1 cellular context compared by ENCODE assay signal in the genomic region with DNA sequence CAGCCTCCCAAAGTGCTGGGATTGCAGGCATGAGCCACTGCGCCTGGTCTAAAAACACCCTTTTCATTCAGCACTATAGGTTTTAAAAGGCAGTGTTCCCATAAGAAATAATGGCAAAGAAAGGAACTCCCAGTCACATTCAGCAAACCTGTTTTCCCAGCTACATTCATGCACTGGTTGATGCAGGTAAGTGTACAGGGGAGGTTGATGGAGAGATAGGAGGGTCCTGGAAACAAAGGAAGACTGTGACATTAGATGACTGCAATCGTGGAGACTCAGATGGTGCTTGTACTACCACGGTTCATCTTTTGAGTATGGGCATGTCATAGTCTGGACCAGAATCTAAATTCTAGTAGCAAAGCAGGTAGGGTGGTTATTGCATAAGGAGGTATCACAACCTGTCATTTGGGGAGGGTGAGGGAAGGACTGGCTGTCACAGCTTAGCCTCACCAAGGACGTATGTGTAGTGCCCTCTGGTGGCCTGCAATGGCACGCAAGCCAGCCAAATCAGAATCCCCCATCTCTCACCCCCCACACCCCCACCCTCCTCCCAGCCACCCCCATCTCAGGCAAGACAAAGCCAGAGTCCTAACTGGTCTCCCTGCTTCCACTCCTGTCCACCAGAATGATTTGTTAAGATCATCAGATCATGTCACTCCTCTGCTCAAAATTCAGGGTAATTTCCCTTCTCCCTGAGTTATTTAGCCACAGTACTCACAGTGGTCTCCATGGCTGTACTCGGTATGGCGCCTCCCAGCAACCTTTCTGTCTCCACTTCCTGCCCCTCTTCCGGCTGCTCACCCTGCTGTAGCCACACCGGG.
TF ChIP-seq lines count a peak whose summit lies in the region.

No MANE protein-coding gene starts in this region.

TF ChIP-seq in HEK293, 187 proteins besides CTCF, POLR2A, EP300 and RAD21 (continued from another document):
- TF ChIP-seq, protein P1, sequence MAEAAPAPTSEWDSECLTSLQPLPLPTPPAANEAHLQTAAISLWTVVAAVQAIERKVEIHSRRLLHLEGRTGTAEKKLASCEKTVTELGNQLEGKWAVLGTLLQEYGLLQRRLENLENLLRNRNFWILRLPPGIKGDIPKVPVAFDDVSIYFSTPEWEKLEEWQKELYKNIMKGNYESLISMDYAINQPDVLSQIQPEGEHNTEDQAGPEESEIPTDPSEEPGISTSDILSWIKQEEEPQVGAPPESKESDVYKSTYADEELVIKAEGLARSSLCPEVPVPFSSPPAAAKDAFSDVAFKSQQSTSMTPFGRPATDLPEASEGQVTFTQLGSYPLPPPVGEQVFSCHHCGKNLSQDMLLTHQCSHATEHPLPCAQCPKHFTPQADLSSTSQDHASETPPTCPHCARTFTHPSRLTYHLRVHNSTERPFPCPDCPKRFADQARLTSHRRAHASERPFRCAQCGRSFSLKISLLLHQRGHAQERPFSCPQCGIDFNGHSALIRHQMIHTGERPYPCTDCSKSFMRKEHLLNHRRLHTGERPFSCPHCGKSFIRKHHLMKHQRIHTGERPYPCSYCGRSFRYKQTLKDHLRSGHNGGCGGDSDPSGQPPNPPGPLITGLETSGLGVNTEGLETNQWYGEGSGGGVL (tag by site-specific recombination; IDR thresholded peaks at IDR 0.05), result peak; percentile 47; the same call in 1 of the 2 replicates
- TF ChIP-seq ZNF600 (tag by site-specific recombination; IDR thresholded peaks at IDR 0.05) (0 out of 2 replicates have a peak, but pooled peaks have one; percentile 21), ZNF654 (tag by site-specific recombination; IDR thresholded peaks at IDR 0.05; ENCODE audit: low read depth) (peak; percentile 45), ZSCAN30 (tag by site-specific recombination; IDR thresholded peaks at IDR 0.05) (no peak), TRIM28 (IDR thresholded peaks at IDR 0.05; ENCODE audit: borderline replicate concordance, low read length) (no peak), YY2 (tag by site-specific recombination; IDR thresholded peaks at IDR 0.05) (peak; percentile 92), ZFHX2 (tag by site-specific recombination; conservative IDR thresholded peaks at IDR 0.05) (0 out of 2 replicates have a peak, but pooled peaks have one; percentile 13), KLF9 (tag by site-specific recombination; IDR thresholded peaks at IDR 0.05; ENCODE audit: low read depth) (no peak), ZNF670 (tag by site-specific recombination; IDR thresholded peaks at IDR 0.05; ENCODE audit: low read depth) (no peak), ZNF76 (tag by site-specific recombination; IDR thresholded peaks at IDR 0.05; ENCODE audit: borderline replicate concordance, low read depth) (no peak), KLF7 (tag by site-specific recombination; IDR thresholded peaks at IDR 0.05; ENCODE audit: borderline replicate concordance) (no peak), ZBTB21 (tag by site-specific recombination; IDR thresholded peaks at IDR 0.05) (no peak), ZNF114 (tag by site-specific recombination; IDR thresholded peaks at IDR 0.05) (no peak), BCL11B (tag by site-specific recombination; IDR thresholded peaks at IDR 0.05; ENCODE audit: low read depth) (no peak)
- TF ChIP-seq, protein P2, sequence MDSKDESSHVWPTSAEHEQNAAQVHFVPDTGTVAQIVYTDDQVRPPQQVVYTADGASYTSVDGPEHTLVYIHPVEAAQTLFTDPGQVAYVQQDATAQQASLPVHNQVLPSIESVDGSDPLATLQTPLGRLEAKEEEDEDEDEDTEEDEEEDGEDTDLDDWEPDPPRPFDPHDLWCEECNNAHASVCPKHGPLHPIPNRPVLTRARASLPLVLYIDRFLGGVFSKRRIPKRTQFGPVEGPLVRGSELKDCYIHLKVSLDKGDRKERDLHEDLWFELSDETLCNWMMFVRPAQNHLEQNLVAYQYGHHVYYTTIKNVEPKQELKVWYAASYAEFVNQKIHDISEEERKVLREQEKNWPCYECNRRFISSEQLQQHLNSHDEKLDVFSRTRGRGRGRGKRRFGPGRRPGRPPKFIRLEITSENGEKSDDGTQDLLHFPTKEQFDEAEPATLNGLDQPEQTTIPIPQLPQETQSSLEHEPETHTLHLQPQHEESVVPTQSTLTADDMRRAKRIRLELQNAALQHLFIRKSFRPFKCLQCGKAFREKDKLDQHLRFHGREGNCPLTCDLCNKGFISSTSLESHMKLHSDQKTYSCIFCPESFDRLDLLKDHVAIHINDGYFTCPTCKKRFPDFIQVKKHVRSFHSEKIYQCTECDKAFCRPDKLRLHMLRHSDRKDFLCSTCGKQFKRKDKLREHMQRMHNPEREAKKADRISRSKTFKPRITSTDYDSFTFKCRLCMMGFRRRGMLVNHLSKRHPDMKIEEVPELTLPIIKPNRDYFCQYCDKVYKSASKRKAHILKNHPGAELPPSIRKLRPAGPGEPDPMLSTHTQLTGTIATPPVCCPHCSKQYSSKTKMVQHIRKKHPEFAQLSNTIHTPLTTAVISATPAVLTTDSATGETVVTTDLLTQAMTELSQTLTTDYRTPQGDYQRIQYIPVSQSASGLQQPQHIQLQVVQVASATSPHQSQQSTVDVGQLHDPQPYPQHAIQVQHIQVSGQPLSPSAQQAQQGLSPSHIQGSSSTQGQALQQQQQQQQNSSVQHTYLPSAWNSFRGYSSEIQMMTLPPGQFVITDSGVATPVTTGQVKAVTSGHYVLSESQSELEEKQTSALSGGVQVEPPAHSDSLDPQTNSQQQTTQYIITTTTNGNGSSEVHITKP (tag by site-specific recombination; IDR thresholded peaks at IDR 0.05), result no peak; the same call in none of the 2 replicates
- TF ChIP-seq, protein P3, sequence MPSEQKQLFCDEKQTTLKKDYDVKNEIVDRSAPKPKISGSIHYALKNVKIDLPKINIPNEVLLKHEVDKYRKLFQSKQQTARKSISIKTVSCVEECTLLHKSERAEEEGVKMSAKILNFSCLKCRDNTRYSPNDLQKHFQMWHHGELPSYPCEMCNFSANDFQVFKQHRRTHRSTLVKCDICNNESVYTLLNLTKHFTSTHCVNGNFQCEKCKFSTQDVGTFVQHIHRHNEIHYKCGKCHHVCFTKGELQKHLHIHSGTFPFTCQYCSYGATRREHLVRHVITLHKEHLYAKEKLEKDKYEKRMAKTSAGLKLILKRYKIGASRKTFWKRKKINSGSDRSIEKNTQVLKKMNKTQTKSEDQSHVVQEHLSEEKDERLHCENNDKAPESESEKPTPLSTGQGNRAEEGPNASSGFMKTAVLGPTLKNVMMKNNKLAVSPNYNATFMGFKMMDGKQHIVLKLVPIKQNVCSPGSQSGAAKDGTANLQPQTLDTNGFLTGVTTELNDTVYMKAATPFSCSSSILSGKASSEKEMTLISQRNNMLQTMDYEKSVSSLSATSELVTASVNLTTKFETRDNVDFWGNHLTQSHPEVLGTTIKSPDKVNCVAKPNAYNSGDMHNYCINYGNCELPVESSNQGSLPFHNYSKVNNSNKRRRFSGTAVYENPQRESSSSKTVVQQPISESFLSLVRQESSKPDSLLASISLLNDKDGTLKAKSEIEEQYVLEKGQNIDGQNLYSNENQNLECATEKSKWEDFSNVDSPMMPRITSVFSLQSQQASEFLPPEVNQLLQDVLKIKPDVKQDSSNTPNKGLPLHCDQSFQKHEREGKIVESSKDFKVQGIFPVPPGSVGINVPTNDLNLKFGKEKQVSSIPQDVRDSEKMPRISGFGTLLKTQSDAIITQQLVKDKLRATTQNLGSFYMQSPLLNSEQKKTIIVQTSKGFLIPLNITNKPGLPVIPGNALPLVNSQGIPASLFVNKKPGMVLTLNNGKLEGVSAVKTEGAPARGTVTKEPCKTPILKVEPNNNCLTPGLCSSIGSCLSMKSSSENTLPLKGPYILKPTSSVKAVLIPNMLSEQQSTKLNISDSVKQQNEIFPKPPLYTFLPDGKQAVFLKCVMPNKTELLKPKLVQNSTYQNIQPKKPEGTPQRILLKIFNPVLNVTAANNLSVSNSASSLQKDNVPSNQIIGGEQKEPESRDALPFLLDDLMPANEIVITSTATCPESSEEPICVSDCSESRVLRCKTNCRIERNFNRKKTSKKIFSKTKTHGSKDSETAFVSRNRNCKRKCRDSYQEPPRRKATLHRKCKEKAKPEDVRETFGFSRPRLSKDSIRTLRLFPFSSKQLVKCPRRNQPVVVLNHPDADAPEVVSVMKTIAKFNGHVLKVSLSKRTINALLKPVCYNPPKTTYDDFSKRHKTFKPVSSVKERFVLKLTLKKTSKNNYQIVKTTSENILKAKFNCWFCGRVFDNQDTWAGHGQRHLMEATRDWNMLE (tag by site-specific recombination; conservative IDR thresholded peaks at IDR 0.05; ENCODE audit: low read depth), result peak; percentile 88
- TF ChIP-seq, protein P4, sequence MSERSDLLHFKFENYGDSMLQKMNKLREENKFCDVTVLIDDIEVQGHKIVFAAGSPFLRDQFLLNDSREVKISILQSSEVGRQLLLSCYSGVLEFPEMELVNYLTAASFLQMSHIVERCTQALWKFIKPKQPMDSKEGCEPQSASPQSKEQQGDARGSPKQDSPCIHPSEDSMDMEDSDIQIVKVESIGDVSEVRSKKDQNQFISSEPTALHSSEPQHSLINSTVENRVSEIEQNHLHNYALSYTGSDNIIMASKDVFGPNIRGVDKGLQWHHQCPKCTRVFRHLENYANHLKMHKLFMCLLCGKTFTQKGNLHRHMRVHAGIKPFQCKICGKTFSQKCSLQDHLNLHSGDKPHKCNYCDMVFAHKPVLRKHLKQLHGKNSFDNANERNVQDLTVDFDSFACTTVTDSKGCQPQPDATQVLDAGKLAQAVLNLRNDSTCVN (tag by site-specific recombination; optimal IDR thresholded peaks at IDR 0.05), result no peak
- TF ChIP-seq, protein P5, sequence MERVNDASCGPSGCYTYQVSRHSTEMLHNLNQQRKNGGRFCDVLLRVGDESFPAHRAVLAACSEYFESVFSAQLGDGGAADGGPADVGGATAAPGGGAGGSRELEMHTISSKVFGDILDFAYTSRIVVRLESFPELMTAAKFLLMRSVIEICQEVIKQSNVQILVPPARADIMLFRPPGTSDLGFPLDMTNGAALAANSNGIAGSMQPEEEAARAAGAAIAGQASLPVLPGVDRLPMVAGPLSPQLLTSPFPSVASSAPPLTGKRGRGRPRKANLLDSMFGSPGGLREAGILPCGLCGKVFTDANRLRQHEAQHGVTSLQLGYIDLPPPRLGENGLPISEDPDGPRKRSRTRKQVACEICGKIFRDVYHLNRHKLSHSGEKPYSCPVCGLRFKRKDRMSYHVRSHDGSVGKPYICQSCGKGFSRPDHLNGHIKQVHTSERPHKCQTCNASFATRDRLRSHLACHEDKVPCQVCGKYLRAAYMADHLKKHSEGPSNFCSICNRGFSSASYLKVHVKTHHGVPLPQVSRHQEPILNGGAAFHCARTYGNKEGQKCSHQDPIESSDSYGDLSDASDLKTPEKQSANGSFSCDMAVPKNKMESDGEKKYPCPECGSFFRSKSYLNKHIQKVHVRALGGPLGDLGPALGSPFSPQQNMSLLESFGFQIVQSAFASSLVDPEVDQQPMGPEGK (tag by site-specific recombination; IDR thresholded peaks at IDR 0.05), result peak; percentile 83
